ENCODE assay signal across 13 cellular contexts in genomic region chr5:93572773-93573626, GRCh38. TPM values are rescaled to one million over a fixed set of nuclear protein-coding genes. Genes with fewer than 3 reads are reported as not detected.
DNase-seq lines count a peak whose midpoint lies in the region; ATAC-seq and TF ChIP-seq lines count a peak whose summit lies in the region.
"Had no signal": no experiment of that assay in that cellular context is flagged by ENCODE, and none has a peak within 500 bp of the region (broad histone marks: within the 10 kb centered on the region; RNA-seq: fewer than 3 reads in every experiment).

No MANE protein-coding gene starts in this region.

- peak overlapping the region; percentile 71 for H3K27ac ChIP-seq in upper lobe of right lung
- H3K27ac ChIP-seq: thoracic aorta had no signal

- peaks cover 10% of the 10 kb centered on the region for H3K4me1 ChIP-seq in upper lobe of right lung

- H3K4me3 ChIP-seq in choroid plexus epithelial cell (ENCODE audit: low read depth, low read length): peak overlapping the region; percentile 54
- H3K4me3 ChIP-seq in upper lobe of right lung: peak overlapping the region; percentile 15
- H3K4me3 ChIP-seq: thoracic aorta had no signal

- DNase-seq in left cardiac atrium (no peak), Right ventricle myocardium superior (no peak), choroid plexus epithelial cell (ENCODE audit: low read depth) (peak; percentile 80), left lobe of liver (ENCODE audit: low spot score) (no peak), upper lobe of right lung (no peak), NCI-H146 (lab: John Stamatoyannopoulos, UW) (no peak)
- DNase-seq: foreskin fibroblast, MV-4-11, SIG-M5, sigmoid colon had no signal

- H3K9me3 ChIP-seq in upper lobe of right lung: no peaks in the 10 kb centered on the region
- H3K9me3 ChIP-seq: sigmoid colon, thoracic aorta had no signal

- TF ChIP-seq CTCF in choroid plexus epithelial cell (conservative IDR thresholded peaks at IDR 0.05; ENCODE audit: low read depth, low read length) (no peak), upper lobe of right lung (IDR thresholded peaks at IDR 0.05) (no peak)

- no peaks in the 10 kb centered on the region for H3K36me3 ChIP-seq in upper lobe of right lung
- H3K36me3 ChIP-seq: sigmoid colon, thoracic aorta had no signal

- peaks cover 65% of the 10 kb centered on the region for H3K27me3 ChIP-seq in upper lobe of right lung

- intact Hi-C loops in left cardiac atrium (cut with DNase I): no loop called here
- intact Hi-C loops in Right ventricle myocardium superior (cut with DNase I): no loop called here
- intact Hi-C loops in upper lobe of right lung (cut with DNase I): no loop called here

- peak; percentile 48 to 63 for ATAC-seq in left cardiac atrium
- ATAC-seq in Right ventricle myocardium superior (ENCODE audit: poor library complexity): no peak
- peak; percentile 26 for ATAC-seq in left lobe of liver
- ATAC-seq in upper lobe of right lung: peak; percentile 22
- ATAC-seq in HG02623 (IDR thresholded peaks at IDR 0.05; ENCODE audit: unreplicated experiment): no peak
- ATAC-seq in HG02885 (IDR thresholded peaks at IDR 0.05; ENCODE audit: poor library complexity, unreplicated experiment): no peak

RNA-seq across cellular contexts. Expression of gene NR2F1-AS1, which starts 8.0 kb away (rescaled TPM):
- total RNA-seq in left cardiac atrium: 10 to 100 TPM; 10.5 to 11.9 TPM
- total RNA-seq in Right ventricle myocardium superior: 0.22 TPM
- 1.8 TPM for total RNA-seq in left lobe of liver
- total RNA-seq in upper lobe of right lung: 16.2 TPM

RNA-seq across cellular contexts. Expression of gene NR2F1, which starts 10.0 kb away (rescaled TPM):
- total RNA-seq in left cardiac atrium (10 to 100 TPM; 17.9 to 41.8 TPM), Right ventricle myocardium superior (0.70 TPM), left lobe of liver (10.2 TPM), upper lobe of right lung (83.2 TPM)

Comparison
In these comparisons a context has a peak if more than half of its experiments do, and no peak if none do; other contexts are left out.
1. ATAC-seq: peak in left cardiac atrium (2 of 2), left lobe of liver (single experiment) and upper lobe of right lung (single experiment); none in Right ventricle myocardium superior (single experiment), HG02623 (single experiment) and HG02885 (single experiment).